Comparison of ENCODE assay signal across 9 cellular contexts in the genomic region with DNA sequence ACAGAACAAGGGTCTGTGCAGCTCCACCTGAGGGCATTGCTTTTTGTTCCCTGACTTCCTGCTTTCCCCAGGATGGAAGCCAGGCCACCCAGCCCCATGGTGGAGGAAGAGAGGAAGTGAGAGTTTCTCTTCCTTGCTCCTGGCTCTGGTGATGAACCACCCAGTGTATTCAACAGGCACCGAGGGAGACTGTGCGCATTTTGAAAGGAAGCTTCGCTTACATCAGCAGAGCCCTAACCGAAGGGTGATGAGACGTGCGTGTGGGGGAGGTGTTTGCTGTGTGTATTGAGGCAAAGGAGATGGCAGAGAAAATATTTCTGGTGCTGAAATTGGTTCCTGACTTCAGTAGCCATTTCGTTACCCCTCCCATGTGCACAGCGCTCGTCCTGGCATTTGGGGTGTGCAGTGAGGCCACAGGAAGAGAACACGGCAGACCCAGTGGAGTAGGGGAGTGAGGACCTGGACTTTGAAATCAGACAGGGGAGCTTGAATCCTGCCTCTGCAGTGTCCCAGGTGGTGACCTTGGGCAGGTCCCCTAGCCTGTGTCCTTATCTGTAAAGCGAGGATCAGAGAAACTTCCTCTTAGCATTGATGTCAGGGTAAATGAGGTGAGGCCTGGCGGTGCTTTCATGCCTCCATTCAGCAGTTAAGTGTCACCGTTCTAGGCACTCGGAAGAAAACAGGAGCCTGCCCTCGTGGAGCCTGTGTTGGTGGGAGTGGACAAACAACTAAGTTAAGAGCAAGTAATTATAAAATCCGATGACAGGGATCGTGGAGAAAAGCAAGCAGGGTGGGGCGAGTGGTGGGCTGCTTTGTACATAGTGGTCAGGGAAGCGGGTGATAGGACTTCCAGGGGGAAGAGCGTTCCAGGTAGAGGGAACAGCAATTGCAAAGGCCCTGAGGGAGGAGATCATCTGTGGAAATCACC. TPM values are rescaled to one million over a fixed set of nuclear protein-coding genes. Genes with fewer than 3 reads are reported as not detected.
DNase-seq lines count a peak whose midpoint lies in the region; TF ChIP-seq lines count a peak whose summit lies in the region.
"Had no signal": no experiment of that assay in that cellular context is flagged by ENCODE, and none has a peak within 500 bp of the region (broad histone marks: within the 10 kb centered on the region; RNA-seq: fewer than 3 reads in every experiment).

No MANE protein-coding gene starts in this region.

- peaks cover 0 to 29% (median 7%) of the 10 kb centered on the region in 3 donors for H3K36me3 Mint-ChIP-seq in CD8-positive, alpha-beta memory T cell
- H3K36me3 Mint-ChIP-seq in neural crest cell (ENCODE audit: low read depth): peaks cover under 1% of the 10 kb centered on the region

- H3K27ac Mint-ChIP-seq in CD8-positive, alpha-beta memory T cell: peak overlapping the region; percentile 66 to 91 (median 82)
- H3K27ac Mint-ChIP-seq in neural crest cell (ENCODE audit: unreplicated experiment): peak overlapping the region; percentile 31

- TF ChIP-seq POLR2A in thyroid gland (IDR thresholded peaks at IDR 0.05): no peak

- peak in 1 of 5 donors; percentile 63 for DNase-seq in CD8-positive, alpha-beta memory T cell
- DNase-seq in SIG-M5 treated with dmso at 0.1 percent for 504 hours (lab: John Stamatoyannopoulos, UW; ENCODE audit: unreplicated experiment) (peak; percentile 93), dorsolateral prefrontal cortex (peak in 6 of 10 donors; percentile 55 to 72 (median 63)), neural crest cell (ENCODE audit: low read depth, low spot score) (no peak), NCI-H1436 treated with DMSO at 0.1 percent for 48 hours (lab: John Stamatoyannopoulos, UW) (no peak), NCI-H774 (lab: John Stamatoyannopoulos, UW) (no peak), thyroid gland (no peak), NCI-H2081 (lab: John Stamatoyannopoulos, UW) (no peak)
- DNase-seq: NCI-H2171 had no signal

- peaks cover 76 to 94% (median 77%) of the 10 kb centered on the region in 3 donors for H3K4me1 Mint-ChIP-seq in CD8-positive, alpha-beta memory T cell
- H3K4me1 Mint-ChIP-seq in neural crest cell: peaks cover 59% of the 10 kb centered on the region

- H3K27me3 Mint-ChIP-seq in CD8-positive, alpha-beta memory T cell: no peaks in the 10 kb centered on the region
- H3K27me3 Mint-ChIP-seq in neural crest cell (ENCODE audit: low read depth): no peaks in the 10 kb centered on the region

- H3K27me3 ChIP-seq in CD8-positive, alpha-beta memory T cell (ENCODE audit: insufficient read depth, low read length, poor library complexity, severe bottlenecking): no peaks in the 10 kb centered on the region
- H3K27me3 ChIP-seq in dorsolateral prefrontal cortex: no peaks in the 10 kb centered on the region
- H3K27me3 ChIP-seq in thyroid gland: no peaks in the 10 kb centered on the region

- peaks cover 49% of the 10 kb centered on the region for H3K4me1 ChIP-seq in CD8-positive, alpha-beta memory T cell (ENCODE audit: insufficient read depth, low read length)
- H3K4me1 ChIP-seq in thyroid gland: peaks cover 20 to 42% of the 10 kb centered on the region in 2 donors

- H3K9me3 Mint-ChIP-seq in CD8-positive, alpha-beta memory T cell: no peaks in the 10 kb centered on the region
- H3K9me3 Mint-ChIP-seq in neural crest cell: no peaks in the 10 kb centered on the region

- H3K9me3 ChIP-seq in CD8-positive, alpha-beta memory T cell (ENCODE audit: low read length): no peaks in the 10 kb centered on the region
- no peaks in the 10 kb centered on the region for H3K9me3 ChIP-seq in thyroid gland

- peak overlapping the region; percentile 28 for H3K27ac ChIP-seq in CD8-positive, alpha-beta memory T cell (ENCODE audit: low read depth, low read length)
- H3K27ac ChIP-seq in dorsolateral prefrontal cortex (peak overlapping the region in 20 of 59 donors; percentile 15 to 69 (median 42)), thyroid gland (peak overlapping the region in 1 of 3 donors; percentile 20)

- CTCF ChIA-PET in CD8-positive, alpha-beta memory T cell (lab: Charles Lee): interaction anchor here (1.1 kb wide), 1 partner anchor 10 kb away, joined by 3 read pairs; no protein-coding TSS in a partner anchor

- WGBS in thyroid gland, 2 donors: 75 to 84% methylated on average over 20 of the region's 20 CpGs

- no peak for TF ChIP-seq CTCF in dorsolateral prefrontal cortex (IDR thresholded peaks at IDR 0.05 in 54 of 56, conservative IDR thresholded peaks at IDR 0.05 in 2 of 56; ENCODE audit: low read depth in 1 of 56, partially characterized antibody in 56 of 56)
- TF ChIP-seq CTCF in neural crest cell (conservative IDR thresholded peaks at IDR 0.05): no peak
- no peak for TF ChIP-seq CTCF in thyroid gland (IDR thresholded peaks at IDR 0.05)

- H3K36me3 ChIP-seq in CD8-positive, alpha-beta memory T cell (ENCODE audit: insufficient read depth, low read length): peaks cover 6% of the 10 kb centered on the region
- no peaks in the 10 kb centered on the region for H3K36me3 ChIP-seq in thyroid gland

- H3K4me3 Mint-ChIP-seq in CD8-positive, alpha-beta memory T cell: peak overlapping the region; percentile 19 to 70 (median 43)
- no peak overlapping the region for H3K4me3 Mint-ChIP-seq in neural crest cell

- H3K4me3 ChIP-seq in CD8-positive, alpha-beta memory T cell (ENCODE audit: low read length): peak overlapping the region; percentile 24
- peak overlapping the region in 5 of 59 donors; percentile 5 to 18 (median 6) for H3K4me3 ChIP-seq in dorsolateral prefrontal cortex
- no peak overlapping the region for H3K4me3 ChIP-seq in thyroid gland (replicated peaks in 1 of 3)

- POLR2A ChIA-PET in CD8-positive, alpha-beta memory T cell (lab: Charles Lee): interaction anchor here (0.7 kb wide), 2 partner anchors 17 to 155 kb away, joined by 4 to 6 read pairs; no protein-coding TSS in a partner anchor

- intact Hi-C loops in dorsolateral prefrontal cortex (cut with DNase I): no loop called here
- intact Hi-C loops in thyroid gland (cut with DNase I): no loop called here

RNA-seq across cellular contexts. Expression of a gene that starts 7.4 kb away (rescaled TPM):
- 10 to 100 TPM; 23.6 to 24.4 TPM for total RNA-seq in CD8-positive, alpha-beta memory T cell
- polyA plus RNA-seq in CD8-positive, alpha-beta memory T cell: 1.0 TPM
- 100 to 1,000 TPM; 104 to 216 (median 159) TPM for total RNA-seq in dorsolateral prefrontal cortex
- total RNA-seq in neural crest cell: 41.2 and 44.6 TPM in 2 replicates
- total RNA-seq in thyroid gland: 10 to 100 TPM; 15.5 to 65.9 (median 20.2) TPM

Comparison
In these comparisons a context has a peak if more than half of its experiments do, and no peak if none do; other contexts are left out.
1. DNase-seq: peak in SIG-M5 treated with dmso at 0.1 percent for 504 hours (single experiment) and dorsolateral prefrontal cortex (6 of 10); none in neural crest cell (single experiment), NCI-H1436 treated with DMSO at 0.1 percent for 48 hours (single experiment), NCI-H774 (single experiment), thyroid gland (0 of 2) and NCI-H2081 (0 of 2).